ENCODE assay signal across 2 cellular contexts in the genomic region with DNA sequence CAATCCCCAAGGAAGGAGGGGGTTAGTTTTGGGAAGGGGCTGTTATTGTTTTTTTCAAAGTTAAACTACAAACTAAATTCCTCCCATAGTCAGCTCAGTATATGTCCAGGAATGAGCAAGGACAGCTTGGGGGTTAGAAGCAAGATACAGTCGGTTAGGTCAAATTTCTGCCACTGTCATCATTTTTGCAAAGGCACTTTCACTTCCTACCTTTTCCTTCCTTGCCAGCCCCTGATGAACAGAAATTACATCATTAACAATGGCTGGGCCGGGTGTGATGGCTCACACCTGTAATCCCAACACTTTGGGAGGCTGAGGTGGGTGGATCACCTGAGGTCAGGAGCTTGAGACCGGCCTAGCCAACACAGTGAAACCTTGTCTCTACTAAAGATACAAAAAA.
TF ChIP-seq lines count a peak whose summit lies in the region.

No MANE protein-coding gene starts in this region.

TF ChIP-seq in IMR-90, 13 proteins besides CTCF, POLR2A, EP300 and RAD21:
- TF ChIP-seq BHLHE40 (IDR thresholded peaks at IDR 0.05; ENCODE audit: low read depth, low read length) (no peak), MAFK (IDR thresholded peaks at IDR 0.05; ENCODE audit: low read depth, low read length) (peak; percentile 78), CHD1 (IDR thresholded peaks at IDR 0.05; ENCODE audit: low read depth, low read length) (no peak), SMC3 (IDR thresholded peaks at IDR 0.05; ENCODE audit: low read depth, low read length) (no peak)

TF ChIP-seq in H1, 55 proteins besides CTCF, POLR2A, EP300 and RAD21:
- 0 out of 2 replicates have a peak, but pooled peaks have one; percentile 18 for TF ChIP-seq MAFK (IDR thresholded peaks at IDR 0.05; ENCODE audit: low read depth, low read length)
- no peak for TF ChIP-seq CTBP2 (IDR thresholded peaks at IDR 0.05; ENCODE audit: borderline replicate concordance, insufficient read depth, insufficient read length, low read length)
